In genomic region chr11:35163209-35163608, GRCh38 we compare ENCODE assay signal across 1 cellular context.
TF ChIP-seq lines count a peak whose summit lies in the region.

No MANE protein-coding gene starts in this region.

TF ChIP-seq in GM23338, 12 proteins besides CTCF, POLR2A, EP300 and RAD21 (continued from another document):
- TF ChIP-seq, protein P1, sequence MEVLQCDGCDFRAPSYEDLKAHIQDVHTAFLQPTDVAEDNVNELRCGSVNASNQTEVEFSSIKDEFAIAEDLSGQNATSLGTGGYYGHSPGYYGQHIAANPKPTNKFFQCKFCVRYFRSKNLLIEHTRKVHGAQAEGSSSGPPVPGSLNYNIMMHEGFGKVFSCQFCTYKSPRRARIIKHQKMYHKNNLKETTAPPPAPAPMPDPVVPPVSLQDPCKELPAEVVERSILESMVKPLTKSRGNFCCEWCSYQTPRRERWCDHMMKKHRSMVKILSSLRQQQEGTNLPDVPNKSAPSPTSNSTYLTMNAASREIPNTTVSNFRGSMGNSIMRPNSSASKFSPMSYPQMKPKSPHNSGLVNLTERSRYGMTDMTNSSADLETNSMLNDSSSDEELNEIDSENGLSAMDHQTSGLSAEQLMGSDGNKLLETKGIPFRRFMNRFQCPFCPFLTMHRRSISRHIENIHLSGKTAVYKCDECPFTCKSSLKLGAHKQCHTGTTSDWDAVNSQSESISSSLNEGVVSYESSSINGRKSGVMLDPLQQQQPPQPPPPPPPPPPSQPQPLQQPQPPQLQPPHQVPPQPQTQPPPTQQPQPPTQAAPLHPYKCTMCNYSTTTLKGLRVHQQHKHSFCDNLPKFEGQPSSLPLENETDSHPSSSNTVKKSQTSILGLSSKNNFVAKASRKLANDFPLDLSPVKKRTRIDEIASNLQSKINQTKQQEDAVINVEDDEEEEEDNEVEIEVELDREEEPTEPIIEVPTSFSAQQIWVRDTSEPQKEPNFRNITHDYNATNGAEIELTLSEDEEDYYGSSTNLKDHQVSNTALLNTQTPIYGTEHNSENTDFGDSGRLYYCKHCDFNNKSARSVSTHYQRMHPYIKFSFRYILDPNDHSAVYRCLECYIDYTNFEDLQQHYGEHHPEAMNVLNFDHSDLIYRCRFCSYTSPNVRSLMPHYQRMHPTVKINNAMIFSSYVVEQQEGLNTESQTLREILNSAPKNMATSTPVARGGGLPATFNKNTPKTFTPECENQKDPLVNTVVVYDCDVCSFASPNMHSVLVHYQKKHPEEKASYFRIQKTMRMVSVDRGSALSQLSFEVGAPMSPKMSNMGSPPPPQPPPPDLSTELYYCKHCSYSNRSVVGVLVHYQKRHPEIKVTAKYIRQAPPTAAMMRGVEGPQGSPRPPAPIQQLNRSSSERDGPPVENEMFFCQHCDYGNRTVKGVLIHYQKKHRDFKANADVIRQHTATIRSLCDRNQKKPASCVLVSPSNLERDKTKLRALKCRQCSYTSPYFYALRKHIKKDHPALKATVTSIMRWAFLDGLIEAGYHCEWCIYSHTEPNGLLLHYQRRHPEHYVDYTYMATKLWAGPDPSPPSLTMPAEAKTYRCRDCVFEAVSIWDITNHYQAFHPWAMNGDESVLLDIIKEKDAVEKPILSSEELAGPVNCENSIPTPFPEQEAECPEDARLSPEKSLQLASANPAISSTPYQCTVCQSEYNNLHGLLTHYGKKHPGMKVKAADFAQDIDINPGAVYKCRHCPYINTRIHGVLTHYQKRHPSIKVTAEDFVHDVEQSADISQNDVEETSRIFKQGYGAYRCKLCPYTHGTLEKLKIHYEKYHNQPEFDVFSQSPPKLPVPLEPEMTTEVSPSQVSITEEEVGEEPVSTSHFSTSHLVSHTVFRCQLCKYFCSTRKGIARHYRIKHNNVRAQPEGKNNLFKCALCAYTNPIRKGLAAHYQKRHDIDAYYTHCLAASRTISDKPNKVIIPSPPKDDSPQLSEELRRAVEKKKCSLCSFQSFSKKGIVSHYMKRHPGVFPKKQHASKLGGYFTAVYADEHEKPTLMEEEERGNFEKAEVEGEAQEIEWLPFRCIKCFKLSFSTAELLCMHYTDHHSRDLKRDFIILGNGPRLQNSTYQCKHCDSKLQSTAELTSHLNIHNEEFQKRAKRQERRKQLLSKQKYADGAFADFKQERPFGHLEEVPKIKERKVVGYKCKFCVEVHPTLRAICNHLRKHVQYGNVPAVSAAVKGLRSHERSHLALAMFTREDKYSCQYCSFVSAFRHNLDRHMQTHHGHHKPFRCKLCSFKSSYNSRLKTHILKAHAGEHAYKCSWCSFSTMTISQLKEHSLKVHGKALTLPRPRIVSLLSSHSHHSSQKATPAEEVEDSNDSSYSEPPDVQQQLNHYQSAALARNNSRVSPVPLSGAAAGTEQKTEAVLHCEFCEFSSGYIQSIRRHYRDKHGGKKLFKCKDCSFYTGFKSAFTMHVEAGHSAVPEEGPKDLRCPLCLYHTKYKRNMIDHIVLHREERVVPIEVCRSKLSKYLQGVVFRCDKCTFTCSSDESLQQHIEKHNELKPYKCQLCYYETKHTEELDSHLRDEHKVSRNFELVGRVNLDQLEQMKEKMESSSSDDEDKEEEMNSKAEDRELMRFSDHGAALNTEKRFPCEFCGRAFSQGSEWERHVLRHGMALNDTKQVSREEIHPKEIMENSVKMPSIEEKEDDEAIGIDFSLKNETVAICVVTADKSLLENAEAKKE (CRISPR knock-in tag; IDR thresholded peaks at IDR 0.05) = no peak
- TF ChIP-seq NANOG (IDR thresholded peaks at IDR 0.05; ENCODE audit: borderline replicate concordance) (no peak), POLR2AphosphoS5 (IDR thresholded peaks at IDR 0.05; ENCODE audit: low read depth) (no peak), STAT1 (IDR thresholded peaks at IDR 0.05; ENCODE audit: unreplicated experiment) (no peak), ZNF331 (CRISPR knock-in tag; IDR thresholded peaks at IDR 0.05; ENCODE audit: low read depth) (no peak), ETS1 (IDR thresholded peaks at IDR 0.05) (no peak)
